In genomic region chr16:85652431-85653221, GRCh38 we compare ENCODE assay signal across 1 cellular context.
TF ChIP-seq lines count a peak whose summit lies in the region.

No MANE protein-coding gene starts in this region.

TF ChIP-seq in K562, 482 proteins besides CTCF, POLR2A, EP300 and RAD21 (continued from another document and continues in another):
- TF ChIP-seq EHMT2 (IDR thresholded peaks at IDR 0.05) (no peak), ZNF655 (CRISPR knock-in tag; IDR thresholded peaks at IDR 0.05) (no peak), FIP1L1 (IDR thresholded peaks at IDR 0.05; ENCODE audit: low read depth, low read length, poor library complexity, severe bottlenecking) (peak; percentile 15), ZNF140 (CRISPR knock-in tag; IDR thresholded peaks at IDR 0.05) (no peak), SNRNP70 (optimal IDR thresholded peaks at IDR 0.05; ENCODE audit: low read depth, low read length) (no peak), L3MBTL2 (IDR thresholded peaks at IDR 0.05) (no peak), TCF7 (IDR thresholded peaks at IDR 0.05; ENCODE audit: borderline replicate concordance) (no peak), GABPA (tag; conservative IDR thresholded peaks at IDR 0.05; ENCODE audit: low read depth) (no peak), MLX (CRISPR knock-in tag; conservative IDR thresholded peaks at IDR 0.05) (no peak), SMC3 (conservative IDR thresholded peaks at IDR 0.05; ENCODE audit: insufficient read depth, low read depth, low read length) (no peak), SP1 (CRISPR knock-in tag; IDR thresholded peaks at IDR 0.05) (no peak), GTF2E2 (tag; IDR thresholded peaks at IDR 0.05) (no peak), SMARCA4 (IDR thresholded peaks at IDR 0.05) (no peak), CEBPG (CRISPR knock-in tag; IDR thresholded peaks at IDR 0.05) (no peak), CEBPG (tag; conservative IDR thresholded peaks at IDR 0.05 in 1 of 2, IDR thresholded peaks at IDR 0.05 in 1 of 2) (no peak), RBM17 (IDR thresholded peaks at IDR 0.05; ENCODE audit: borderline replicate concordance, low read depth, low read length) (no peak), RNF219 (CRISPR knock-in tag; IDR thresholded peaks at IDR 0.05) (no peak), OTX1 (CRISPR knock-in tag; IDR thresholded peaks at IDR 0.05) (no peak), RBM22 (IDR thresholded peaks at IDR 0.05; ENCODE audit: low read depth, low read length, poor library complexity, severe bottlenecking) (peak; percentile 84), SLC30A9 (CRISPR knock-in tag; IDR thresholded peaks at IDR 0.05) (no peak), ZNF280B (CRISPR knock-in tag; IDR thresholded peaks at IDR 0.05) (no peak), ZBTB49 (CRISPR knock-in tag; IDR thresholded peaks at IDR 0.05; ENCODE audit: borderline replicate concordance) (no peak), HMGN3 (IDR thresholded peaks at IDR 0.05; ENCODE audit: borderline replicate concordance, extremely low read depth, insufficient read length, low read depth, low read length) (no peak), MNT (conservative IDR thresholded peaks at IDR 0.05) (0 out of 4 replicates have a peak, but pooled peaks of 1 of the 2 experiments have one; percentile 27), THRB (CRISPR knock-in tag; conservative IDR thresholded peaks at IDR 0.05) (no peak), RCOR1 (IDR thresholded peaks at IDR 0.05; ENCODE audit: borderline replicate concordance in 1 of 2, low read depth in 2 of 2, low read length in 2 of 2) (no peak), HDAC1 (IDR thresholded peaks at IDR 0.05) (no peak), EGR1 (conservative IDR thresholded peaks at IDR 0.05) (no peak), ETS1 (conservative IDR thresholded peaks at IDR 0.05; ENCODE audit: control insufficient read depth, low read depth, low read length) (no peak), SRSF9 (IDR thresholded peaks at IDR 0.05; ENCODE audit: borderline replicate concordance, low read depth, low read length) (no peak), SRSF3 (IDR thresholded peaks at IDR 0.05; ENCODE audit: insufficient read depth, low read length) (no peak), ZC3H8 (IDR thresholded peaks at IDR 0.05) (no peak), ZNF174 (CRISPR knock-in tag; IDR thresholded peaks at IDR 0.05) (no peak), DDX20 (tag; IDR thresholded peaks at IDR 0.05; ENCODE audit: low read depth) (no peak), RBM14 (IDR thresholded peaks at IDR 0.05; ENCODE audit: borderline replicate concordance, insufficient read depth, low read depth, low read length) (no peak), RREB1 (CRISPR knock-in tag; IDR thresholded peaks at IDR 0.05) (0 out of 2 replicates have a peak, but pooled peaks have one; percentile 51), ZC3H11A (IDR thresholded peaks at IDR 0.05; ENCODE audit: low read depth, low read length) (no peak), BCLAF1 (IDR thresholded peaks at IDR 0.05; ENCODE audit: borderline replicate concordance in 1 of 2, control insufficient read depth in 1 of 2, low read depth in 2 of 2, low read length in 1 of 2) (no peak), SIRT6 (IDR thresholded peaks at IDR 0.05; ENCODE audit: low read depth, low read length) (no peak), PML (IDR thresholded peaks at IDR 0.05; ENCODE audit: low read length) (peak; percentile 21; the same call in 1 of the 2 replicates)
